Comparison of ENCODE assay signal across 8 cellular contexts in the genomic region with DNA sequence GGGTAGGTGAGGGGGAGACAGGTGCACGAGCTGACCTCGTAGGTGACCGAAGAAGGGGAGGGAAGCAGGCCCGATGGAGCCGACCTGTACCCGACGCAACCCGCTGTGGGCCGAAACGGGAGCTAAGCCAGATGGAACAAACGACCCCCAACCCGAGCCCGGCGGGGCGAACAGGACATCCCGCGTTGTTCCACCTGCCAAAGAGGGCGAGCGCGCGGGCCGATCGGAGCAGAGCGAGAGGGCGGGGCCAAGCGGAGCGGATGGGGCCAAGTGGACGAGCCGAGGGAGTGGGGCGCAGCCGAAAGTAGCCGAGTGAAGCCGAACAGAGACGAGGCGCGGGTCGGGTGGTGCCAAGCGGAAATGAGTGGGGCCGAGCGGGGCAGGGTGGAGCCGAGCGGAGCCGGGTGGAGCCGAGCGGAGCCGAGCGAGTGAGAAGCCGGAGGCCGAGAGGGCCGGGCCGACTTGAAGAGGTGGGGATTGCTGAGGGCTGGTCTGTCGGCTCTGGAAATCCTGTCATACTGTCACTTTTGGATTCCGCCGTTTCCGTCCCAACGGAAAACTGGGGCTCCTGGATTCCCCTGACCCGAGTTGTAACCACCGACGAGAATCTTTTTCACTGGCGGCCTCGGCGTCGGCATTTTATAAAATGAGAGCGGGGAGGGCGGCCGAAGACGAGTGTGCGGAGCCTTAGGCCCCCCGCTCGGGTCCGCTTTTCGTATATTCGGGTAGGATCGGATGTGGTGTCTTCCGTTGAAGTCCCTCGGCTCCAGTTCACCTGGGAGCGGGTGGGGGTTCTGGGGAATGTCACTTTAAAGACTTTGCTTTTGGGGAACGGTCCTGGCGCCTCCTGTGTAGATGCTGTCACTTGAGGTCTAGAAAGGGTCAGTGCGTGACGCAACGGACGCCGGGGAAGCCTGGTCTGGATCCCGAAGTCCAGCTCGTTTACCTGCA.
A peak's percentile ranks its signal among the peaks of the same experiment; 100 is the strongest.
DNase-seq lines count a peak whose midpoint lies in the region; ATAC-seq lines count a peak whose summit lies in the region.

No MANE protein-coding gene starts in this region.

- DNase-seq in NCI-H146 (lab: John Stamatoyannopoulos, UW) = peak; percentile 58
- peak; percentile 82 for DNase-seq in activated CD4-positive, CD25-positive, alpha-beta regulatory T cell treated with anti-CD3 and anti-CD28 coated beads, Interleukin-2, amount 50 U/mL, for 16 hours (ENCODE audit: low read depth, low spot score)
- peak; percentile 93 for DNase-seq in central memory CD4-positive, alpha-beta T cell
- peak; percentile 88 for DNase-seq in inferior parietal cortex (ENCODE audit: extremely low spot score)
- peak; percentile 44 for DNase-seq in smooth muscle cell of the brain vasculature (ENCODE audit: low read depth, low spot score)
- DNase-seq in OCI-M2 (lab: John Stamatoyannopoulos, UW; ENCODE audit: unreplicated experiment) = no peak

- ATAC-seq in GM18498 (IDR thresholded peaks at IDR 0.05; ENCODE audit: unreplicated experiment) = peak; percentile 99
- peak; percentile 99 for ATAC-seq in HG02759 (IDR thresholded peaks at IDR 0.05; ENCODE audit: unreplicated experiment)
